Comparison of ENCODE assay signal across 9 cellular contexts in the genomic region with DNA sequence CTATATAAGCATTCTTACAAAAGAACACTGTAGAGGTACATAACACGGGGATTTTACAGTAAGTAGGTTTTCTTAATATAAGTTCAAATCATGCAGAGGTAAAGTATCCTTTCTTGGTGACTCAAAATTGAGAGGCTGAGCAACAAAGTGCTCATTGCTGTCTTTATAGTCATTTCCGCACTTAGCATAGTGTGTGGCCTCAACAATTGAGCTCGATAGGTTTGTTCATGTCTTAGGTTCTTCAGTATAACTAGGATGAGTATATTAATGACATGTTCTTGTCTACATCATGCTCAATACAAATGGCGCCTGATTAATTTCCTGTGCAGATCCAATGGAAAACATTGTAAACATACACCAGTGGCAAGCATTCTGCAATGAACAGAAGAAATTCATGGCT. TPM values are rescaled to one million over a fixed set of nuclear protein-coding genes. Genes with fewer than 3 reads are reported as not detected.
A peak's percentile ranks its signal among the peaks of the same experiment; 100 is the strongest.
DNase-seq lines count a peak whose midpoint lies in the region; ATAC-seq, FAIRE-seq and TF ChIP-seq lines count a peak whose summit lies in the region.
"Had no signal": no experiment of that assay in that cellular context is flagged by ENCODE, and none has a peak within 500 bp of the region (broad histone marks: within the 10 kb centered on the region; RNA-seq: fewer than 3 reads in every experiment).

No MANE protein-coding gene starts in this region.

- ATAC-seq in pancreas: no peak
- no peak for ATAC-seq in HG02798 (IDR thresholded peaks at IDR 0.05; ENCODE audit: poor library complexity, unreplicated experiment)
- ATAC-seq in GM18868 (IDR thresholded peaks at IDR 0.05; ENCODE audit: unreplicated experiment): no peak

- H3K27me3 ChIP-seq in Peyer's patch: no peaks in the 10 kb centered on the region
- H3K27me3 ChIP-seq in pancreas: no peaks in the 10 kb centered on the region

- no peak for FAIRE-seq in pancreas (lab: Jason Lieb, UNC)
- FAIRE-seq: G401.6 had no signal

- TF ChIP-seq CTCF in Peyer's patch (IDR thresholded peaks at IDR 0.05) (no peak), epithelial cell of esophagus (IDR thresholded peaks at IDR 0.05; ENCODE audit: insufficient read depth, low read depth, low read length, missing control alignments) (no peak), pancreas (IDR thresholded peaks at IDR 0.05) (no peak)

- intact Hi-C loops in pancreas (cut with DNase I): loop anchor here in 2 of 3 donors (10.0 kb wide), 3 partner anchors 131 to 199 kb away; partner anchors contain the start of gene INTS6 (in 1 of the 2)

- WGBS in pancreas, 2 donors: 16 to 24% methylated on average over 4 of the region's 4 CpGs

- H3K4me3 ChIP-seq in Peyer's patch (peak overlapping the region in 3 of 4 donors; percentile 78 to 97 (median 90)), epithelial cell of esophagus (ENCODE audit: low read length) (peak overlapping the region; percentile 86), pancreas (peak overlapping the region; percentile 88 to 96 (median 92))

- H3K9me3 ChIP-seq in Peyer's patch (no peaks in the 10 kb centered on the region), pancreas (no peaks in the 10 kb centered on the region)

- DNase-seq in SIG-M5 treated with dmso at 0.1 percent for 504 hours (lab: John Stamatoyannopoulos, UW; ENCODE audit: unreplicated experiment) (peak; percentile 31), SIG-M5 (lab: John Stamatoyannopoulos, UW) (no peak), Peyer's patch (no peak), epithelial cell of esophagus (ENCODE audit: low read depth) (peak; percentile 87), pancreas (no peak), NCI-H1092 treated with DMSO at 0.1 percent for 48 hours (lab: John Stamatoyannopoulos, UW) (no peak)

- TF ChIP-seq POLR2A in Peyer's patch (IDR thresholded peaks at IDR 0.05): no peak

- H3K27ac ChIP-seq in Peyer's patch (no peak overlapping the region), pancreas (peak overlapping the region in 3 of 4 donors; percentile 85 to 95 (median 95))

- H3K36me3 ChIP-seq in Peyer's patch (no peaks in the 10 kb centered on the region), pancreas (no peaks in the 10 kb centered on the region)

- H3K4me1 ChIP-seq in Peyer's patch (peaks cover 0 to 9% (median 4%) of the 10 kb centered on the region in 4 donors), pancreas (peaks cover 11 to 44% (median 39%) of the 10 kb centered on the region in 3 donors)

RNA-seq across cellular contexts. Expression of gene WDFY2, which starts 1.4 kb away (rescaled TPM):
- total RNA-seq in Peyer's patch: 10 to 100 TPM in 2 of 4 donors, 1 to 10 TPM in 2; 6.0 to 11.3 (median 9.7) TPM
- total RNA-seq in pancreas: 10 to 100 TPM; 16.0 to 25.2 (median 17.5) TPM
- polyA plus RNA-seq in pancreas: 10 to 100 TPM; 11.4 to 16.3 TPM

Comparison
In these comparisons a context has a peak if more than half of its experiments do, and no peak if none do; other contexts are left out.
1. DNase-seq: peak in SIG-M5 treated with dmso at 0.1 percent for 504 hours (single experiment) and epithelial cell of esophagus (single experiment); none in SIG-M5 (single experiment), Peyer's patch (0 of 3), pancreas (0 of 6) and NCI-H1092 treated with DMSO at 0.1 percent for 48 hours (single experiment).
2. H3K27ac ChIP-seq: peak in pancreas (3 of 4); none in Peyer's patch (0 of 4).
3. Peak in every context shown above with its lines, with median percentiles within 50 percentile points of each other: H3K4me3 ChIP-seq.